In the genomic region with DNA sequence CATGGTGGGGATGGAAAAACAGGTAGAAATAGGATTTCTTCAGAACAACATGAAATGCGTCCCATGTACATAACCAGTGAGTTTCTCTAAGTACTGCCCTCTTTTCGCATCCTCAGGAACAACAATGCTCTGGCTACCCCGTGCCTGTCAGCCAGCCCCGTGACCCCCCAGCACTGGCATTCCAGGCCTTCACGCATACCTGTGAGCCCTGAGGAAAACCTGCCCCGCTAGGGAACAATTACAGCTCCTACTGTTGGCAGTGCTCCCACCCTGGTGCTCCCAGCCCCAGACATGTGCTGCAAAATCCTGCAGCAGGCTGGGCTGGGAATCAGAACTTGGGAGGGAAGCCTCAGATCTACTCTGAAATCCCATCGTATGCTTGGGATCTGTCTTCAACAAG, we compare ENCODE assay signal across 8 cellular contexts. TPM values are rescaled to one million over a fixed set of nuclear protein-coding genes. Genes with fewer than 3 reads are reported as not detected.
A peak's percentile ranks its signal among the peaks of the same experiment; 100 is the strongest.
DNase-seq lines count a peak whose midpoint lies in the region; ATAC-seq and TF ChIP-seq lines count a peak whose summit lies in the region.

No MANE protein-coding gene starts in this region.

- H3K4me1 Mint-ChIP-seq in mesothelial cell of epicardium = peaks cover 97% of the 10 kb centered on the region

- 51 to 70% (median 57%) methylated on average over 7 of the region's 7 CpGs for WGBS in heart left ventricle, 4 donors
- WGBS in mammary epithelial cell (ENCODE audit: low coverage, missing lambda C conversion rate) = 72% methylated on average over 5 of the region's 7 CpGs

- no peaks in the 10 kb centered on the region for H3K9me3 ChIP-seq in heart left ventricle
- H3K9me3 ChIP-seq in mammary epithelial cell (replicated peaks; ENCODE audit: insufficient read depth, low read length) = no peaks in the 10 kb centered on the region
- no peaks in the 10 kb centered on the region for H3K9me3 ChIP-seq in uterus

- no peaks in the 10 kb centered on the region for H3K27me3 Mint-ChIP-seq in mesothelial cell of epicardium (ENCODE audit: low read depth)

- H3K27me3 ChIP-seq in heart left ventricle = no peaks in the 10 kb centered on the region
- no peaks in the 10 kb centered on the region for H3K27me3 ChIP-seq in mammary epithelial cell (ENCODE audit: insufficient read depth, low read length)
- H3K27me3 ChIP-seq in uterus = no peaks in the 10 kb centered on the region

- peak overlapping the region; percentile 64 for H3K4me2 ChIP-seq in mammary epithelial cell (ENCODE audit: insufficient read depth, low read depth, low read length)

- CTCF ChIA-PET in mammary epithelial cell (lab: Charles Lee; ENCODE audit: low non-redundant PET) = no interaction called here

- peak overlapping the region; percentile 94 for H3K27ac Mint-ChIP-seq in mesothelial cell of epicardium

- dilution Hi-C loops in mammary epithelial cell (cut with HindIII; ENCODE audit: low sequenced_read_pairs) = loop anchor here (5.0 kb wide), 1 partner anchor 101 kb away; no protein-coding TSS in a partner anchor

- H3K36me3 Mint-ChIP-seq in mesothelial cell of epicardium = peaks cover 7% of the 10 kb centered on the region

- H3K9ac ChIP-seq in mammary epithelial cell (ENCODE audit: insufficient read depth, low read length) = no peak overlapping the region

- ATAC-seq in heart left ventricle (no peak), HG03378 (IDR thresholded peaks at IDR 0.05; ENCODE audit: unreplicated experiment) (no peak), GM21576 (IDR thresholded peaks at IDR 0.05; ENCODE audit: unreplicated experiment) (no peak)

- DNase-seq in heart left ventricle (peak in 1 of 5 donors; percentile 35), cardiac septum (ENCODE audit: low spot score) (no peak), mammary epithelial cell (no peak), mesothelial cell of epicardium (ENCODE audit: low spot score in 2 of 2, unreplicated experiment in 2 of 2) (no peak), uterus (no peak)
- DNase-seq in stimulated activated CD4-positive, alpha-beta T cell treated with anti-CD3 and anti-CD28 coated beads, Interleukin-1b, Interleukin-23, amount 100 ng/mL, for 48 hours = no peak

- peak overlapping the region; percentile 99 for H3K4me3 Mint-ChIP-seq in mesothelial cell of epicardium

- H3K36me3 ChIP-seq in heart left ventricle (peaks cover 0 to 62% (median 23%) of the 10 kb centered on the region in 9 donors), mammary epithelial cell (ENCODE audit: insufficient read depth, low read length) (peaks cover 2% of the 10 kb centered on the region), uterus (no peaks in the 10 kb centered on the region)

- in situ Hi-C loops in mammary epithelial cell (cut with MboI; ENCODE audit: low sequenced_read_pairs in 2 of 2) = loop anchor here in 1 of 2 donors (10.0 kb wide), 1 partner anchor 233 kb away; no protein-coding TSS in a partner anchor

- TF ChIP-seq POLR2A in heart left ventricle (IDR thresholded peaks at IDR 0.05) = no peak
- TF ChIP-seq POLR2A in uterus (IDR thresholded peaks at IDR 0.05) = no peak

- peak overlapping the region in 11 of 12 donors; percentile 22 to 100 (median 75) for H3K27ac ChIP-seq in heart left ventricle
- H3K27ac ChIP-seq in mammary epithelial cell (ENCODE audit: insufficient read depth, low read depth, low read length) = peak overlapping the region; percentile 78
- H3K27ac ChIP-seq in uterus = peak overlapping the region; percentile 91 to 99

- no peaks in the 10 kb centered on the region for H4K20me1 ChIP-seq in mammary epithelial cell (ENCODE audit: insufficient read depth, low read length)

- H3K4me1 ChIP-seq in heart left ventricle (peaks cover 19 to 98% (median 93%) of the 10 kb centered on the region in 12 donors), mammary epithelial cell (ENCODE audit: insufficient read depth, low read length) (peaks cover 83% of the 10 kb centered on the region), uterus (peaks cover 32 to 69% of the 10 kb centered on the region in 2 donors)

- intact Hi-C loops in heart left ventricle (cut with DNase I) = loop anchor here in 3 of 10 donors (5.0 to 10.0 kb wide), 3 partner anchors 159 to 267 kb away; no protein-coding TSS in a partner anchor
- intact Hi-C loops in cardiac septum (cut with DNase I) = loop anchor here (5.0 kb wide), 1 partner anchor 264 kb away; no protein-coding TSS in a partner anchor
- intact Hi-C loops in mammary epithelial cell (cut with micrococcal nuclease) = loop anchor here (5.0 to 10.0 kb wide), 3 partner anchors 109 to 506 kb away; no protein-coding TSS in a partner anchor
- intact Hi-C loops in uterus (cut with DNase I; ENCODE audit: low total_unique reads) = loop anchor here (10.0 kb wide), 1 partner anchor 167 kb away; no protein-coding TSS in a partner anchor

- TF ChIP-seq CTCF in heart left ventricle (IDR thresholded peaks at IDR 0.05) (no peak), mammary epithelial cell (conservative IDR thresholded peaks at IDR 0.05 in 1 of 2, IDR thresholded peaks at IDR 0.05 in 1 of 2; ENCODE audit: extremely low read depth in 1 of 2, insufficient read depth in 1 of 2, low read depth in 1 of 2, low read length in 2 of 2) (no peak), mesothelial cell of epicardium (IDR thresholded peaks at IDR 0.05; ENCODE audit: unreplicated experiment) (no peak), uterus (IDR thresholded peaks at IDR 0.05) (no peak)

- H3K79me2 ChIP-seq in mammary epithelial cell (ENCODE audit: insufficient read depth, low read length) = peaks cover 92% of the 10 kb centered on the region

- H3K4me3 ChIP-seq in heart left ventricle (peak overlapping the region in 4 of 12 donors; percentile 25 to 96 (median 92)), mammary epithelial cell (replicated peaks in 1 of 3; ENCODE audit: insufficient read depth in 1 of 3, low read depth in 2 of 3, low read length in 3 of 3) (no peak overlapping the region), uterus (no peak overlapping the region)

- H2AFZ ChIP-seq in mammary epithelial cell (ENCODE audit: low read depth, low read length) = no peak overlapping the region

- BruUV-seq in mammary epithelial cell (replicated peaks; lab: Mats Ljungman, UMichigan) = no TSS peak

- H3K9me3 Mint-ChIP-seq in mesothelial cell of epicardium = no peaks in the 10 kb centered on the region

RNA-seq across cellular contexts. Expression of a gene that starts 9.1 kb away (rescaled TPM):
- 10 to 100 TPM; 16.3 to 32.0 (median 19.9) TPM for total RNA-seq in heart left ventricle
- 10 to 100 TPM in 1 of 2 donors, 1 to 10 TPM in 1; 9.1 to 21.2 TPM for polyA plus RNA-seq in heart left ventricle
- total RNA-seq in cardiac septum = 42.4 TPM
- 10 to 100 TPM; 15.7 to 20.0 TPM for total RNA-seq in mammary epithelial cell
- 8.2 TPM for polyA plus RNA-seq in mammary epithelial cell
- polyA minus RNA-seq in mammary epithelial cell = 53.8 TPM
- 75.5 to 77.6 TPM (median 76.8 TPM) in 3 replicates for total RNA-seq in mesothelial cell of epicardium
- total RNA-seq in uterus = 10 to 100 TPM; 22.4 to 48.4 (median 29.3) TPM
